Comparison of ENCODE assay signal across 7 cellular contexts in genomic region chr7:102649924-102650323, GRCh38. TPM values are rescaled to one million over a fixed set of nuclear protein-coding genes. Genes with fewer than 3 reads are reported as not detected.
"Had no signal": no experiment of that assay in that cellular context is flagged by ENCODE, and none has a peak within 500 bp of the region (broad histone marks: within the 10 kb centered on the region; RNA-seq: fewer than 3 reads in every experiment).

SPDYE2B (plus strand) TSS chr7:102650319; CDS start chr7:102652349, 2,030 bp downstream.

RNA-seq across cellular contexts. Expression of gene SPDYE2B, which starts in this region (rescaled TPM):
- total RNA-seq: GM23248, H4, H7, HFFc6, HT1080, IMR-90, K562 had no signal
- polyA plus RNA-seq: GM23248, IMR-90, K562 had no signal
